28 cellular contexts compared by ENCODE assay signal in the genomic region with DNA sequence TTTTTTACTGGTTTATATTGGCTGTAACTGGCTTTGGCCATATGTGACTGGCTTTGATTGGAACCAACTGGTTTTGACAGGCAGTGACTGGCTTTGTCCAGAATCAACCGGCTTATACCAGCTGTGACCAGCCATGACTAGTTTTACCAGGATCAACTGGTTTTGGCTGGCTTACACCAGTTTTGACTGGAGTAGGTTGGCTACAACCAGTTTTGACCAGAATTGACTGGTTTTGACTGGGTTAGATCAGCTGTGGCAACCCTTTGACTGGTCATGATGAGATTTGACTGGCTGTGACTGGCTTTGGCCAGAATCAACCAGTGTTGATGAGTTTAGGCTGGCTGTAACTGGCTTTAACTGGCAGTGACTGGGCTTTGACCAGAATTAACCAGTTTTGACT.
"Had no signal": no experiment of that assay in that cellular context is flagged by ENCODE, and none has a peak within 500 bp of the region (broad histone marks: within the 10 kb centered on the region; RNA-seq: fewer than 3 reads in every experiment).

No MANE protein-coding gene starts in this region.

- H3K27ac ChIP-seq: coronary artery, dorsolateral prefrontal cortex, epithelial cell of prostate, esophagus squamous epithelium, gastrocnemius medialis, heart right ventricle, left lung, lower lobe of right lung had no signal

- H3K4me3 Mint-ChIP-seq: mesothelial cell of epicardium, naive B cell had no signal

- H3K4me1 Mint-ChIP-seq: naive B cell had no signal

- H3K36me3 ChIP-seq: esophagus squamous epithelium, gastrocnemius medialis, heart right ventricle, left lung, lower lobe of right lung had no signal

- H3K36me3 Mint-ChIP-seq: mesothelial cell of epicardium, naive B cell had no signal

- H3K4me3 ChIP-seq: coronary artery, dorsolateral prefrontal cortex, esophagus squamous epithelium, gastrocnemius medialis, heart right ventricle, left lung, lower lobe of right lung, mucosa of descending colon had no signal

- H3K27ac Mint-ChIP-seq: mesothelial cell of epicardium, naive B cell had no signal

- ATAC-seq: esophagus mucosa, gastrocnemius medialis, heart right ventricle, left cardiac atrium, left lung, left ventricle myocardium superior, lower lobe of right lung, mucosa of descending colon had no signal

- H3K4me1 ChIP-seq: esophagus squamous epithelium, gastrocnemius medialis, heart right ventricle, left lung, lower lobe of right lung had no signal

- DNase-seq: dermis blood vessel endothelial cell; dorsolateral prefrontal cortex; effector CD4-positive, alpha-beta T cell; effector memory CD4-positive, alpha-beta T cell; erythroblast; esophagus squamous epithelium; foreskin fibroblast; foreskin melanocyte; gastrocnemius medialis; glutamatergic neuron; head of caudate nucleus; heart right ventricle; hippocampal formation; left cardiac atrium; left lung; left ventricle myocardium superior; lower lobe of right lung; mesenchymal stem cell; mucosa of descending colon; naive B cell had no signal

- H3K27me3 ChIP-seq: esophagus squamous epithelium, gastrocnemius medialis, left lung had no signal

- H3K9me3 ChIP-seq: esophagus squamous epithelium, gastrocnemius medialis, left lung, lower lobe of right lung, mucosa of descending colon had no signal

- H3K9me3 Mint-ChIP-seq: mesothelial cell of epicardium had no signal

- FAIRE-seq: colon, endothelial cell of umbilical vein, islet of Langerhans, keratinocyte had no signal
